ENCODE assay signal across 14 cellular contexts in genomic region chr4:85369703-85370380, GRCh38.
DNase-seq lines count a peak whose midpoint lies in the region; ATAC-seq, FAIRE-seq and TF ChIP-seq lines count a peak whose summit lies in the region.
"Had no signal": no experiment of that assay in that cellular context is flagged by ENCODE, and none has a peak within 500 bp of the region (broad histone marks: within the 10 kb centered on the region; RNA-seq: fewer than 3 reads in every experiment).

No MANE protein-coding gene starts in this region.

- H3K27ac Mint-ChIP-seq in MCF 10A (ENCODE audit: low read depth, unreplicated experiment) (no peak overlapping the region), natural killer cell (no peak overlapping the region)
- no peak overlapping the region for H3K27ac Mint-ChIP-seq in activated T-helper 2 cell treated with anti-CD3 and anti-CD28 coated beads, Interferon-gamma antibody, Interleukin-2, Interleukin-4, amounts not matched to agents 10 μg/mL and 5 μg/mL and 100 μg/mL, durations not matched to agents 14 hours and 24 hours and 36 hours
- H3K27ac Mint-ChIP-seq: activated CD4-positive, alpha-beta T cell treated with anti-CD3 and anti-CD28 coated beads for 36 hours; activated T-cell treated with anti-CD3 and anti-CD28 coated beads, Interleukin-2, amount 50 U/mL, for 24 hours had no signal

- no peaks in the 10 kb centered on the region for H3K4me1 Mint-ChIP-seq in MCF 10A (ENCODE audit: insufficient read depth, unreplicated experiment)
- H3K4me1 Mint-ChIP-seq in activated T-helper 2 cell treated with anti-CD3 and anti-CD28 coated beads, Interferon-gamma antibody, Interleukin-2, Interleukin-4, amounts not matched to agents 10 μg/mL and 5 μg/mL and 100 μg/mL, durations not matched to agents 14 hours and 24 hours and 36 hours (ENCODE audit: low read depth) = no peaks in the 10 kb centered on the region
- H3K4me1 Mint-ChIP-seq in natural killer cell = no peaks in the 10 kb centered on the region
- H3K4me1 Mint-ChIP-seq: activated CD4-positive, alpha-beta T cell treated with anti-CD3 and anti-CD28 coated beads for 36 hours had no signal

- H3K4me3 Mint-ChIP-seq in MCF 10A (ENCODE audit: unreplicated experiment) = no peak overlapping the region
- H3K4me3 Mint-ChIP-seq in activated T-helper 2 cell treated with anti-CD3 and anti-CD28 coated beads, Interferon-gamma antibody, Interleukin-2, Interleukin-4, amounts not matched to agents 10 μg/mL and 5 μg/mL and 100 μg/mL, durations not matched to agents 14 hours and 24 hours and 36 hours (ENCODE audit: low read depth) = no peak overlapping the region
- H3K4me3 Mint-ChIP-seq in natural killer cell = no peak overlapping the region
- H3K4me3 Mint-ChIP-seq: activated CD4-positive, alpha-beta T cell treated with anti-CD3 and anti-CD28 coated beads for 36 hours; activated T-cell treated with anti-CD3 and anti-CD28 coated beads, Interleukin-2, amount 50 U/mL, for 24 hours had no signal

- H4K20me1 ChIP-seq in mammary epithelial cell (ENCODE audit: insufficient read depth, low read length) = no peaks in the 10 kb centered on the region

- in situ Hi-C loops in mammary epithelial cell (cut with MboI; ENCODE audit: low sequenced_read_pairs in 2 of 2) = loop anchor here (5.0 to 10.0 kb wide), 2 partner anchors 218 to 225 kb away; no protein-coding TSS in a partner anchor

- no peaks in the 10 kb centered on the region for H3K9me3 Mint-ChIP-seq in MCF 10A (ENCODE audit: unreplicated experiment)
- no peaks in the 10 kb centered on the region for H3K9me3 Mint-ChIP-seq in activated T-helper 2 cell treated with anti-CD3 and anti-CD28 coated beads, Interferon-gamma antibody, Interleukin-2, Interleukin-4, amounts not matched to agents 10 μg/mL and 5 μg/mL and 100 μg/mL, durations not matched to agents 14 hours and 24 hours and 36 hours
- peaks cover 5 to 6% of the 10 kb centered on the region in 2 donors for H3K9me3 Mint-ChIP-seq in natural killer cell

- no peak overlapping the region for H2AFZ ChIP-seq in mammary epithelial cell (ENCODE audit: low read depth, low read length)

- intact Hi-C loops in mammary epithelial cell (cut with micrococcal nuclease) = loop anchor here (1.0 to 2.0 kb wide), 4 partner anchors 204 to 379 kb away; no protein-coding TSS in a partner anchor
- intact Hi-C loops in MCF 10A (cut with micrococcal nuclease) = loop anchor here (1.0 kb wide), 3 partner anchors 223 to 378 kb away; no protein-coding TSS in a partner anchor
- intact Hi-C loops in activated T-helper 2 cell treated with anti-CD3 and anti-CD28 coated beads, Interferon-gamma antibody, Interleukin-2, Interleukin-4, amounts not matched to agents 10 μg/mL and 5 μg/mL and 100 μg/mL, durations not matched to agents 14 hours and 24 hours and 36 hours (cut with micrococcal nuclease) = loop anchor here (1.0 kb wide), 1 partner anchor 223 kb away; no protein-coding TSS in a partner anchor
- intact Hi-C loops in natural killer cell (cut with micrococcal nuclease) = no loop called here

- dilution Hi-C loops in mammary epithelial cell (cut with HindIII; ENCODE audit: low sequenced_read_pairs) = loop anchor here (10.0 kb wide), 1 partner anchor 225 kb away; no protein-coding TSS in a partner anchor

- TF ChIP-seq CTCF in mammary epithelial cell (conservative IDR thresholded peaks at IDR 0.05 in 1 of 2, IDR thresholded peaks at IDR 0.05 in 1 of 2; ENCODE audit: extremely low read depth in 1 of 2, insufficient read depth in 1 of 2, low read depth in 1 of 2, low read length in 2 of 2) = peak; percentile 15 to 35
- no peak for TF ChIP-seq CTCF in MCF 10A (IDR thresholded peaks at IDR 0.05; ENCODE audit: unreplicated experiment)
- no peak for TF ChIP-seq CTCF in natural killer cell (IDR thresholded peaks at IDR 0.05)

- H3K9me3 ChIP-seq in mammary epithelial cell (replicated peaks; ENCODE audit: insufficient read depth, low read length) (no peaks in the 10 kb centered on the region), SK-N-MC (ENCODE audit: low read depth, low read length) (no peaks in the 10 kb centered on the region)
- H3K9me3 ChIP-seq: thyroid gland had no signal

- CTCF ChIA-PET in mammary epithelial cell (lab: Charles Lee; ENCODE audit: low non-redundant PET) (interaction anchor here (0.6 kb wide), 1 partner anchor 125 kb away, joined by 6 read pairs; no protein-coding TSS in a partner anchor), MCF 10A (lab: Yijun Ruan, JAX) (interaction anchor here (0.6 to 6.7 kb wide), 10 partner anchors 9 to 378 kb away, joined by 3 to 86 read pairs (median 5); no protein-coding TSS in a partner anchor)

- peak; percentile 8 for ATAC-seq in HG02885 (IDR thresholded peaks at IDR 0.05; ENCODE audit: poor library complexity, unreplicated experiment)
- no peak for ATAC-seq in natural killer cell
- ATAC-seq: activated CD4-positive, alpha-beta T cell treated with anti-CD3 and anti-CD28 coated beads for 36 hours had no signal

- no peaks in the 10 kb centered on the region for H3K27me3 Mint-ChIP-seq in MCF 10A (ENCODE audit: insufficient read depth, unreplicated experiment)
- H3K27me3 Mint-ChIP-seq in activated T-helper 2 cell treated with anti-CD3 and anti-CD28 coated beads, Interferon-gamma antibody, Interleukin-2, Interleukin-4, amounts not matched to agents 10 μg/mL and 5 μg/mL and 100 μg/mL, durations not matched to agents 14 hours and 24 hours and 36 hours (ENCODE audit: low read depth) = no peaks in the 10 kb centered on the region
- H3K27me3 Mint-ChIP-seq in natural killer cell (ENCODE audit: low read depth in 2 of 2) = no peaks in the 10 kb centered on the region
- H3K27me3 Mint-ChIP-seq: activated T-cell treated with anti-CD3 and anti-CD28 coated beads, Interleukin-2, amount 50 U/mL, for 24 hours had no signal

- H3K36me3 ChIP-seq in mammary epithelial cell (ENCODE audit: insufficient read depth, low read length) = no peaks in the 10 kb centered on the region
- no peaks in the 10 kb centered on the region for H3K36me3 ChIP-seq in SK-N-MC (ENCODE audit: insufficient read depth, low read length)
- H3K36me3 ChIP-seq: thyroid gland had no signal

- H3K27me3 ChIP-seq in mammary epithelial cell (ENCODE audit: insufficient read depth, low read length) = no peaks in the 10 kb centered on the region
- H3K27me3 ChIP-seq: thyroid gland had no signal

- DNase-seq in mammary epithelial cell (no peak), MCF 10A (ENCODE audit: unreplicated experiment) (no peak), SK-N-MC (ENCODE audit: low read depth, low spot score) (no peak), RCC 7860 (ENCODE audit: low spot score) (no peak), natural killer cell (no peak), urothelium cell line (ENCODE audit: low spot score) (no peak)
- DNase-seq in activated T-helper 2 cell treated with anti-CD3 and anti-CD28 coated beads, Interferon-gamma antibody, Interleukin-2, Interleukin-4, amounts not matched to agents 10 μg/mL and 5 μg/mL and 100 μg/mL, durations not matched to agents 14 hours and 24 hours and 36 hours (ENCODE audit: low spot score) = no peak
- DNase-seq: activated T-cell treated with anti-CD3 and anti-CD28 coated beads, Interleukin-2, amount 50 U/mL, for 24 hours; amniotic stem cell; NCI-H2081 treated with DMSO at 0.1 percent for 48 hours had no signal

- H3K4me2 ChIP-seq in mammary epithelial cell (ENCODE audit: insufficient read depth, low read depth, low read length) = no peak overlapping the region

- H3K27ac ChIP-seq in mammary epithelial cell (ENCODE audit: insufficient read depth, low read depth, low read length) (no peak overlapping the region), SK-N-MC (no peak overlapping the region)
- H3K27ac ChIP-seq: thyroid gland had no signal

- FAIRE-seq in RCC 7860 (lab: Jason Lieb, UNC) (no peak), urothelium cell line (lab: Jason Lieb, UNC) (no peak)
- FAIRE-seq: A204.1 had no signal

- POLR2A ChIA-PET in MCF 10A (lab: Yijun Ruan, JAX) = interaction anchor here (1.3 to 2.0 kb wide), 2 partner anchors 11 to 377 kb away, joined by 3 to 8 read pairs; no protein-coding TSS in a partner anchor

- H3K36me3 Mint-ChIP-seq in MCF 10A (ENCODE audit: insufficient read depth, unreplicated experiment) (no peaks in the 10 kb centered on the region), natural killer cell (no peaks in the 10 kb centered on the region)
- H3K36me3 Mint-ChIP-seq in activated T-helper 2 cell treated with anti-CD3 and anti-CD28 coated beads, Interferon-gamma antibody, Interleukin-2, Interleukin-4, amounts not matched to agents 10 μg/mL and 5 μg/mL and 100 μg/mL, durations not matched to agents 14 hours and 24 hours and 36 hours (ENCODE audit: low read depth) = no peaks in the 10 kb centered on the region

- H3K9ac ChIP-seq in mammary epithelial cell (ENCODE audit: insufficient read depth, low read length) (no peak overlapping the region), SK-N-MC (ENCODE audit: insufficient read length) (no peak overlapping the region)

- H3K4me1 ChIP-seq in mammary epithelial cell (ENCODE audit: insufficient read depth, low read length) = no peaks in the 10 kb centered on the region
- H3K4me1 ChIP-seq: thyroid gland had no signal

- H3K79me2 ChIP-seq in mammary epithelial cell (ENCODE audit: insufficient read depth, low read length) = no peaks in the 10 kb centered on the region

- BruUV-seq in mammary epithelial cell (replicated peaks; lab: Mats Ljungman, UMichigan) (no TSS peak), MCF 10A (replicated peaks; lab: Mats Ljungman, UMichigan) (no TSS peak)

- H3K4me3 ChIP-seq in mammary epithelial cell (replicated peaks in 1 of 3; ENCODE audit: insufficient read depth in 1 of 3, low read depth in 2 of 3, low read length in 3 of 3) = no peak overlapping the region
- H3K4me3 ChIP-seq in SK-N-MC = 0 out of 2 replicates have a peak overlapping the region, but pooled peaks have one; percentile 25
- H3K4me3 ChIP-seq: thyroid gland had no signal

- 52% methylated on average over 7 of the region's 7 CpGs for WGBS in mammary epithelial cell (ENCODE audit: low coverage, missing lambda C conversion rate)

Comparison
In these comparisons a context has a peak if more than half of its experiments do, and no peak if none do; other contexts are left out.
1. CTCF ChIP-seq: peak in mammary epithelial cell (2 of 2); none in MCF 10A (single experiment) and natural killer cell (single experiment).